Comparison of ENCODE assay signal across 10 cellular contexts in genomic region chr2:113966832-113967231, GRCh38.
DNase-seq lines count a peak whose midpoint lies in the region; ATAC-seq and TF ChIP-seq lines count a peak whose summit lies in the region.
"Had no signal": no experiment of that assay in that cellular context is flagged by ENCODE, and none has a peak within 500 bp of the region (broad histone marks: within the 10 kb centered on the region; RNA-seq: fewer than 3 reads in every experiment).

No MANE protein-coding gene starts in this region.

- ATAC-seq in GM18909 (IDR thresholded peaks at IDR 0.05; ENCODE audit: poor library complexity, unreplicated experiment) (peak; percentile 57), HG03108 (IDR thresholded peaks at IDR 0.05; ENCODE audit: unreplicated experiment) (peak; percentile 36)
- ATAC-seq in naive thymus-derived CD4-positive, alpha-beta T cell = peak; percentile 60

- no peaks in the 10 kb centered on the region for H3K9me3 ChIP-seq in colonic mucosa
- H3K9me3 ChIP-seq in naive thymus-derived CD4-positive, alpha-beta T cell (ENCODE audit: control insufficient read depth in 2 of 3, low read length in 3 of 3) = no peaks in the 10 kb centered on the region
- no peaks in the 10 kb centered on the region for H3K9me3 ChIP-seq in PC-9 (ENCODE audit: insufficient read depth, low read depth)
- H3K9me3 ChIP-seq in effector memory CD4-positive, alpha-beta T cell (ENCODE audit: control insufficient read depth, low read length) = no peaks in the 10 kb centered on the region
- H3K9me3 ChIP-seq: transverse colon had no signal

- no peak overlapping the region for H2AFZ ChIP-seq in PC-9

- no peaks in the 10 kb centered on the region for H4K20me1 ChIP-seq in PC-9 (ENCODE audit: insufficient read depth)

- H3K79me2 ChIP-seq in PC-9 (ENCODE audit: low read depth) = no peaks in the 10 kb centered on the region

- peaks cover 4 to 41% (median 23%) of the 10 kb centered on the region in 7 donors for H3K4me1 Mint-ChIP-seq in naive thymus-derived CD4-positive, alpha-beta T cell

- H3K9me3 Mint-ChIP-seq in naive thymus-derived CD4-positive, alpha-beta T cell = peaks cover 0 to under 1% (median 0%) of the 10 kb centered on the region in 11 donors

- no peak overlapping the region for H3K4me3 Mint-ChIP-seq in naive thymus-derived CD4-positive, alpha-beta T cell

- H3K27ac ChIP-seq in colonic mucosa (peak overlapping the region; percentile 1), PC-9 (no peak overlapping the region)
- no peak overlapping the region for H3K27ac ChIP-seq in naive thymus-derived CD4-positive, alpha-beta T cell (ENCODE audit: low read depth, low read length)
- no peak overlapping the region for H3K27ac ChIP-seq in effector memory CD4-positive, alpha-beta T cell (ENCODE audit: insufficient read depth, low read length, poor library complexity, severe bottlenecking)

- H3K36me3 Mint-ChIP-seq in naive thymus-derived CD4-positive, alpha-beta T cell = peaks cover 0 to 13% (median 4%) of the 10 kb centered on the region in 5 donors

- DNase-seq in colonic mucosa (no peak), SIG-M5 (lab: John Stamatoyannopoulos, UW) (no peak), epidermal melanocyte (ENCODE audit: insufficient read length, low spot score) (no peak), PC-9 (no peak)
- DNase-seq in naive thymus-derived CD4-positive, alpha-beta T cell = no peak
- no peak for DNase-seq in effector memory CD4-positive, alpha-beta T cell
- DNase-seq: NCI-H187, transverse colon had no signal

- H3K36me3 ChIP-seq in colonic mucosa (no peaks in the 10 kb centered on the region), PC-9 (ENCODE audit: low read depth) (no peaks in the 10 kb centered on the region)
- H3K36me3 ChIP-seq in naive thymus-derived CD4-positive, alpha-beta T cell (ENCODE audit: control insufficient read depth in 2 of 3, insufficient read depth in 3 of 3, low read length in 3 of 3) = no peaks in the 10 kb centered on the region
- peaks cover 4% of the 10 kb centered on the region for H3K36me3 ChIP-seq in effector memory CD4-positive, alpha-beta T cell (ENCODE audit: control insufficient read depth, insufficient read depth, low read length)
- H3K36me3 ChIP-seq: transverse colon had no signal

- H3K4me1 ChIP-seq in colonic mucosa (no peaks in the 10 kb centered on the region), PC-9 (replicated peaks; ENCODE audit: insufficient read depth) (peaks cover 20% of the 10 kb centered on the region)
- H3K4me1 ChIP-seq in naive thymus-derived CD4-positive, alpha-beta T cell (ENCODE audit: control insufficient read depth in 2 of 2, insufficient read depth in 2 of 2, low read length in 2 of 2) = peaks cover 0 to 4% of the 10 kb centered on the region in 2 donors
- H3K4me1 ChIP-seq in effector memory CD4-positive, alpha-beta T cell (ENCODE audit: control insufficient read depth, insufficient read depth, low read length, poor library complexity, severe bottlenecking) = no peaks in the 10 kb centered on the region

- BruUV-seq in PC-9 (replicated peaks; lab: Mats Ljungman, UMichigan) = no TSS peak

- TF ChIP-seq CTCF in colonic mucosa (IDR thresholded peaks at IDR 0.05) = no peak
- no peak for TF ChIP-seq CTCF in PC-9 (conservative IDR thresholded peaks at IDR 0.05)

- POLR2A ChIA-PET in naive thymus-derived CD4-positive, alpha-beta T cell (lab: Charles Lee) = no interaction called here
- POLR2A ChIA-PET in PC-9 (lab: Charles Lee; ENCODE audit: unreplicated experiment) = no interaction called here

- peaks cover 16% of the 10 kb centered on the region; the same call in 1 of the 2 replicates for H3F3A ChIP-seq in PC-9 (ENCODE audit: insufficient read depth, low read depth)

- no peaks in the 10 kb centered on the region for H3K9me2 ChIP-seq in PC-9 (ENCODE audit: insufficient read depth)

- intact Hi-C loops in colonic mucosa (cut with DNase I) = no loop called here
- intact Hi-C loops in naive thymus-derived CD4-positive, alpha-beta T cell (cut with micrococcal nuclease) = loop anchor here (5.0 kb wide), 2 partner anchors 75 to 210 kb away; partner anchors contain the start of genes ACTR3 (in 1 of the 2) and SLC35F5 (in 1 of the 2)
- intact Hi-C loops in PC-9 (cut with micrococcal nuclease; ENCODE audit: unreplicated experiment) = no loop called here

- peak overlapping the region in 7 of 9 donors; percentile 4 to 69 (median 32) for H3K27ac Mint-ChIP-seq in naive thymus-derived CD4-positive, alpha-beta T cell

- H3K4me2 ChIP-seq in PC-9 = no peak overlapping the region

- H3K27me3 ChIP-seq in colonic mucosa (no peaks in the 10 kb centered on the region), PC-9 (ENCODE audit: insufficient read depth, low read depth) (no peaks in the 10 kb centered on the region)
- H3K27me3 ChIP-seq in naive thymus-derived CD4-positive, alpha-beta T cell (ENCODE audit: control insufficient read depth in 2 of 2, insufficient read depth in 2 of 2, low read length in 2 of 2) = no peaks in the 10 kb centered on the region
- no peaks in the 10 kb centered on the region for H3K27me3 ChIP-seq in effector memory CD4-positive, alpha-beta T cell (replicated peaks; ENCODE audit: control insufficient read depth, insufficient read depth, low read length, poor library complexity, severe bottlenecking)
- H3K27me3 ChIP-seq: transverse colon had no signal

- no peak overlapping the region for H3K9ac ChIP-seq in colonic mucosa (ENCODE audit: low read depth in 2 of 2, low read length in 2 of 2)

- H3K4me3 ChIP-seq in colonic mucosa = no peak overlapping the region
- no peak overlapping the region for H3K4me3 ChIP-seq in naive thymus-derived CD4-positive, alpha-beta T cell (ENCODE audit: low read length)
- H3K4me3 ChIP-seq in PC-9 = no peak overlapping the region
- no peak overlapping the region for H3K4me3 ChIP-seq in effector memory CD4-positive, alpha-beta T cell (ENCODE audit: insufficient read depth, low read depth, low read length, poor library complexity, severe bottlenecking)
- H3K4me3 ChIP-seq: transverse colon had no signal

- CTCF ChIA-PET in naive thymus-derived CD4-positive, alpha-beta T cell (lab: Charles Lee) = interaction anchor here (0.8 kb wide), 1 partner anchor 68 kb away, joined by 3 read pairs; no protein-coding TSS in a partner anchor
- CTCF ChIA-PET in PC-9 (lab: Charles Lee) = no interaction called here

- H3K27me3 Mint-ChIP-seq in naive thymus-derived CD4-positive, alpha-beta T cell = no peaks in the 10 kb centered on the region

Comparison
In these comparisons a context has a peak if more than half of its experiments do, and no peak if none do; other contexts are left out.
1. intact Hi-C loops: an anchor here in naive thymus-derived CD4-positive, alpha-beta T cell (5.0 kb wide); none called in colonic mucosa and PC-9.